In the genomic region with DNA sequence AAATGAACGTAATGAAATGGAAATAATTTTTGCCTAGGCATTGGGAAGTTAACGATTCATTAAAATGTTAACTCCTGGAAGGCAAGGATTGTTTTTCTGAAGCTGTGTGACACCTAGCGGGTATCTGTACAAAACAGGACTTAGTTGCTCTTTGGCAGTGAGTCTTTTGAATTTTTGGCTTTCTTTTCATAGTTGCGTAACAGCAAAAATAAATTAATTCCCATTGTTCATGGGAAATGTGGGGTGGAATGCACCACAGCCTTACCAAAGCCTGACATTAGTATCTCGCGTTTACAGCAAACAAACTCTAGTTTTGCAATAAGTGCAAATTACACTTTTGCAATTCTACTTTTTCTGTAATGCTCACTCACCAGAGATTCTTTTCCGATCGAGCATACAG, we compare ENCODE assay signal across 1 cellular context.
A peak's percentile ranks its signal among the peaks of the same experiment; 100 is the strongest.
TF ChIP-seq lines count a peak whose summit lies in the region.

No MANE protein-coding gene starts in this region.

TF ChIP-seq in K562, 482 proteins besides CTCF, POLR2A, EP300 and RAD21 (continued from another document):
- TF ChIP-seq, protein P1, sequence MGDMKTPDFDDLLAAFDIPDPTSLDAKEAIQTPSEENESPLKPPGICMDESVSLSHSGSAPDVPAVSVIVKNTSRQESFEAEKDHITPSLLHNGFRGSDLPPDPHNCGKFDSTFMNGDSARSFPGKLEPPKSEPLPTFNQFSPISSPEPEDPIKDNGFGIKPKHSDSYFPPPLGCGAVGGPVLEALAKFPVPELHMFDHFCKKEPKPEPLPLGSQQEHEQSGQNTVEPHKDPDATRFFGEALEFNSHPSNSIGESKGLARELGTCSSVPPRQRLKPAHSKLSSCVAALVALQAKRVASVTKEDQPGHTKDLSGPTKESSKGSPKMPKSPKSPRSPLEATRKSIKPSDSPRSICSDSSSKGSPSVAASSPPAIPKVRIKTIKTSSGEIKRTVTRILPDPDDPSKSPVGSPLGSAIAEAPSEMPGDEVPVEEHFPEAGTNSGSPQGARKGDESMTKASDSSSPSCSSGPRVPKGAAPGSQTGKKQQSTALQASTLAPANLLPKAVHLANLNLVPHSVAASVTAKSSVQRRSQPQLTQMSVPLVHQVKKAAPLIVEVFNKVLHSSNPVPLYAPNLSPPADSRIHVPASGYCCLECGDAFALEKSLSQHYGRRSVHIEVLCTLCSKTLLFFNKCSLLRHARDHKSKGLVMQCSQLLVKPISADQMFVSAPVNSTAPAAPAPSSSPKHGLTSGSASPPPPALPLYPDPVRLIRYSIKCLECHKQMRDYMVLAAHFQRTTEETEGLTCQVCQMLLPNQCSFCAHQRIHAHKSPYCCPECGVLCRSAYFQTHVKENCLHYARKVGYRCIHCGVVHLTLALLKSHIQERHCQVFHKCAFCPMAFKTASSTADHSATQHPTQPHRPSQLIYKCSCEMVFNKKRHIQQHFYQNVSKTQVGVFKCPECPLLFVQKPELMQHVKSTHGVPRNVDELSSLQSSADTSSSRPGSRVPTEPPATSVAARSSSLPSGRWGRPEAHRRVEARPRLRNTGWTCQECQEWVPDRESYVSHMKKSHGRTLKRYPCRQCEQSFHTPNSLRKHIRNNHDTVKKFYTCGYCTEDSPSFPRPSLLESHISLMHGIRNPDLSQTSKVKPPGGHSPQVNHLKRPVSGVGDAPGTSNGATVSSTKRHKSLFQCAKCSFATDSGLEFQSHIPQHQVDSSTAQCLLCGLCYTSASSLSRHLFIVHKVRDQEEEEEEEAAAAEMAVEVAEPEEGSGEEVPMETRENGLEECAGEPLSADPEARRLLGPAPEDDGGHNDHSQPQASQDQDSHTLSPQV (IDR thresholded peaks at IDR 0.05): no peak
- TF ChIP-seq CEBPG (CRISPR knock-in tag; IDR thresholded peaks at IDR 0.05) (peak; percentile 39; the same call in 1 of the 2 replicates), CEBPG (tag; conservative IDR thresholded peaks at IDR 0.05 in 1 of 2, IDR thresholded peaks at IDR 0.05 in 1 of 2) (peak in 1 of 2 experiments; percentile 74; a peak in 2 of 4 replicates), TRIM24 (IDR thresholded peaks at IDR 0.05) (no peak), MCM3 (IDR thresholded peaks at IDR 0.05) (no peak), CHCHD3 (CRISPR knock-in tag; IDR thresholded peaks at IDR 0.05) (no peak), RB1 (IDR thresholded peaks at IDR 0.05; ENCODE audit: low read depth) (no peak), CXXC5 (CRISPR knock-in tag; IDR thresholded peaks at IDR 0.05) (no peak)
- TF ChIP-seq, protein P2, sequence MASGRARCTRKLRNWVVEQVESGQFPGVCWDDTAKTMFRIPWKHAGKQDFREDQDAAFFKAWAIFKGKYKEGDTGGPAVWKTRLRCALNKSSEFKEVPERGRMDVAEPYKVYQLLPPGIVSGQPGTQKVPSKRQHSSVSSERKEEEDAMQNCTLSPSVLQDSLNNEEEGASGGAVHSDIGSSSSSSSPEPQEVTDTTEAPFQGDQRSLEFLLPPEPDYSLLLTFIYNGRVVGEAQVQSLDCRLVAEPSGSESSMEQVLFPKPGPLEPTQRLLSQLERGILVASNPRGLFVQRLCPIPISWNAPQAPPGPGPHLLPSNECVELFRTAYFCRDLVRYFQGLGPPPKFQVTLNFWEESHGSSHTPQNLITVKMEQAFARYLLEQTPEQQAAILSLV (tag; IDR thresholded peaks at IDR 0.05): no peak
